28 cellular contexts compared by ENCODE assay signal in genomic region chr2:173198338-173198737, GRCh38.
"Had no signal": no experiment of that assay in that cellular context is flagged by ENCODE, and none has a peak within 500 bp of the region (broad histone marks: within the 10 kb centered on the region; RNA-seq: fewer than 3 reads in every experiment).

No MANE protein-coding gene starts in this region.

- H3K4me3 Mint-ChIP-seq: activated CD4-positive, alpha-beta memory T cell treated with anti-CD3 and anti-CD28 coated beads for 36 hours; activated CD4-positive, alpha-beta T cell treated with anti-CD3 and anti-CD28 coated beads, Interleukin-2, amount 10 ng/mL, durations not matched to agents 24 days and 14 days; activated T-cell treated with anti-CD3 and anti-CD28 coated beads, Interleukin-2, amount 50 U/mL, for 24 hours; dendritic cell treated with granulocyte-macrophage colony-stimulating factor and Interleukin-4, amounts not matched to agents 40 ng/mL and 50 ng/mL, for 4 days; immature natural killer cell; natural killer cell; stimulated activated naive CD8-positive, alpha-beta T cell treated with anti-CD3 and anti-CD28 coated beads, Interleukin-15, Interleukin-2, amounts not matched to agents 100 ng/mL and 50 ng/mL, for 24 hours; T-helper 17 cell had no signal

- H3K9me3 Mint-ChIP-seq: activated CD4-positive, alpha-beta memory T cell treated with anti-CD3 and anti-CD28 coated beads for 36 hours; activated CD4-positive, alpha-beta T cell treated with anti-CD3 and anti-CD28 coated beads, Interleukin-2, amount 10 ng/mL, durations not matched to agents 24 days and 14 days; activated T-cell treated with anti-CD3 and anti-CD28 coated beads, Interleukin-2, amount 50 U/mL, for 24 hours; dendritic cell treated with granulocyte-macrophage colony-stimulating factor and Interleukin-4, amounts not matched to agents 40 ng/mL and 50 ng/mL, for 4 days; immature natural killer cell; natural killer cell; stimulated activated naive CD8-positive, alpha-beta T cell treated with anti-CD3 and anti-CD28 coated beads, Interleukin-15, Interleukin-2, amounts not matched to agents 100 ng/mL and 50 ng/mL, for 24 hours had no signal

- H3K27me3 Mint-ChIP-seq: activated CD4-positive, alpha-beta memory T cell treated with anti-CD3 and anti-CD28 coated beads for 36 hours; activated CD4-positive, alpha-beta T cell treated with anti-CD3 and anti-CD28 coated beads, Interleukin-2, amount 10 ng/mL, durations not matched to agents 24 days and 14 days; dendritic cell treated with granulocyte-macrophage colony-stimulating factor and Interleukin-4, amounts not matched to agents 40 ng/mL and 50 ng/mL, for 4 days; T-helper 17 cell had no signal

- H3K27ac ChIP-seq: breast epithelium, epithelial cell of prostate, lower lobe of right lung, right lobe of liver, WERI-Rb-1 had no signal

- H3K36me3 ChIP-seq: breast epithelium had no signal

- H3K4me1 ChIP-seq: breast epithelium, lower lobe of right lung, right lobe of liver had no signal

- ATAC-seq: left lobe of liver, lower lobe of right lung, natural killer cell, right lobe of liver, T-helper 17 cell had no signal

- H3K36me3 Mint-ChIP-seq: activated CD4-positive, alpha-beta memory T cell treated with anti-CD3 and anti-CD28 coated beads for 36 hours; natural killer cell had no signal

- H3K9me3 ChIP-seq: breast epithelium, lower lobe of right lung, right lobe of liver, tibial nerve had no signal

- H3K27me3 ChIP-seq: breast epithelium, right lobe of liver, tibial nerve had no signal

- H3K4me1 Mint-ChIP-seq: activated CD4-positive, alpha-beta T cell treated with anti-CD3 and anti-CD28 coated beads, Interleukin-2, amount 10 ng/mL, durations not matched to agents 24 days and 14 days; immature natural killer cell; natural killer cell; T-helper 17 cell had no signal

- DNase-seq: activated CD4-positive, alpha-beta memory T cell treated with anti-CD3 and anti-CD28 coated beads for 36 hours; activated CD4-positive, alpha-beta T cell treated with anti-CD3 and anti-CD28 coated beads, Interleukin-2, amount 10 ng/mL, durations not matched to agents 24 days and 14 days; activated CD4-positive, CD25-positive, alpha-beta regulatory T cell treated with anti-CD3 and anti-CD28 coated beads, Interleukin-2, amount 50 U/mL, for 72 hours; activated CD8-positive, alpha-beta memory T cell treated with anti-CD3 and anti-CD28 coated beads, Interleukin-2, amount 50 U/mL, for 48 hours; activated gamma-delta T cell; activated naive CD4-positive, alpha-beta T cell treated with anti-CD3 and anti-CD28 coated beads, Interleukin-2, amount 50 U/mL, for 16 hours; activated T-cell treated with anti-CD3 and anti-CD28 coated beads, Interleukin-2, amount 50 U/mL, for 24 hours; amniotic stem cell; central memory CD4-positive, alpha-beta T cell; head of caudate nucleus; hypothalamus; immature natural killer cell; lower lobe of right lung; mesenchymal stem cell; natural killer cell; right lobe of liver; stimulated activated CD4-positive, alpha-beta T cell treated with anti-CD3 and anti-CD28 coated beads, Interleukin-12 subunit alpha, Interleukin-12 subunit beta, amount 100 ng/mL, for 4 hours; stimulated activated CD4-positive, alpha-beta T cell treated with anti-CD3 and anti-CD28 coated beads, Interleukin-4, amount 100 ng/mL, for 1 hour; substantia nigra; T-helper 17 cell; T1000; WERI-Rb-1 had no signal

- H3K4me3 ChIP-seq: breast epithelium, lower lobe of right lung, right lobe of liver, tibial nerve had no signal

- H3K27ac Mint-ChIP-seq: activated CD4-positive, alpha-beta memory T cell treated with anti-CD3 and anti-CD28 coated beads for 36 hours; activated CD4-positive, alpha-beta T cell treated with anti-CD3 and anti-CD28 coated beads, Interleukin-2, amount 10 ng/mL, durations not matched to agents 24 days and 14 days; activated T-cell treated with anti-CD3 and anti-CD28 coated beads, Interleukin-2, amount 50 U/mL, for 24 hours; dendritic cell treated with granulocyte-macrophage colony-stimulating factor and Interleukin-4, amounts not matched to agents 40 ng/mL and 50 ng/mL, for 4 days; immature natural killer cell; natural killer cell; stimulated activated naive CD8-positive, alpha-beta T cell treated with anti-CD3 and anti-CD28 coated beads, Interleukin-15, Interleukin-2, amounts not matched to agents 100 ng/mL and 50 ng/mL, for 24 hours; T-helper 17 cell had no signal
